In genomic region chr19:36114763-36115452, GRCh38 we compare ENCODE assay signal across 1 cellular context.
TF ChIP-seq lines count a peak whose summit lies in the region.

Gene POLR2I, minus strand, starts transcription at chr19:36114875. Its CDS starts 19 bp downstream, at chr19:36114856.

TF ChIP-seq in HepG2, 621 proteins besides CTCF, POLR2A, EP300 and RAD21 (continued from another document and continues in another):
- TF ChIP-seq ZGPAT (CRISPR knock-in tag; IDR thresholded peaks at IDR 0.05): peak; percentile 96
- peak; percentile 91; the same call in 1 of the 2 replicates for TF ChIP-seq ZNF788 (CRISPR knock-in tag; IDR thresholded peaks at IDR 0.05; ENCODE audit: borderline replicate concordance)
- peak; percentile 88; the same call in 1 of the 2 replicates for TF ChIP-seq ZNF773 (CRISPR knock-in tag; IDR thresholded peaks at IDR 0.05; ENCODE audit: borderline replicate concordance)
- 0 out of 2 replicates have a peak, but pooled peaks have one; percentile 59 for TF ChIP-seq ZNF546 (CRISPR knock-in tag; conservative IDR thresholded peaks at IDR 0.05)
- peak; percentile 78 for TF ChIP-seq ZNF350 (CRISPR knock-in tag; IDR thresholded peaks at IDR 0.05; ENCODE audit: borderline replicate concordance, low read depth)
- peak; percentile 92 for TF ChIP-seq KAT8 (CRISPR knock-in tag; IDR thresholded peaks at IDR 0.05)
- TF ChIP-seq RFX3 (CRISPR knock-in tag; IDR thresholded peaks at IDR 0.05): peak; percentile 73
- TF ChIP-seq SRSF4 (IDR thresholded peaks at IDR 0.05; ENCODE audit: low read depth, low read length, poor library complexity, severe bottlenecking): no peak
- 0 out of 2 replicates have a peak, but pooled peaks have one; percentile 54 for TF ChIP-seq U2AF2 (IDR thresholded peaks at IDR 0.05; ENCODE audit: low read depth, low read length)
- no peak for TF ChIP-seq ZHX2 (IDR thresholded peaks at IDR 0.05; ENCODE audit: low read depth)
- TF ChIP-seq ZHX2 (CRISPR knock-in tag; IDR thresholded peaks at IDR 0.05; ENCODE audit: borderline replicate concordance): peak; percentile 96
- peak; percentile 74; the same call in 1 of the 2 replicates for TF ChIP-seq ZNF761 (CRISPR knock-in tag; conservative IDR thresholded peaks at IDR 0.05)
- TF ChIP-seq ZBTB43 (CRISPR knock-in tag; conservative IDR thresholded peaks at IDR 0.05): peak; percentile 90
- TF ChIP-seq ZNF367 (CRISPR knock-in tag; IDR thresholded peaks at IDR 0.05; ENCODE audit: borderline replicate concordance): peak; percentile 78; the same call in 1 of the 2 replicates
- peak; percentile 94 for TF ChIP-seq ARID4A (CRISPR knock-in tag; IDR thresholded peaks at IDR 0.05; ENCODE audit: borderline replicate concordance)
- TF ChIP-seq NFATC3 (CRISPR knock-in tag; IDR thresholded peaks at IDR 0.05): peak; percentile 49; the same call in 1 of the 2 replicates
- TF ChIP-seq POGK (CRISPR knock-in tag; conservative IDR thresholded peaks at IDR 0.05): peak; percentile 51; the same call in 1 of the 2 replicates
- TF ChIP-seq SMYD3 (CRISPR knock-in tag; IDR thresholded peaks at IDR 0.05): peak; percentile 91
- TF ChIP-seq ZSCAN30 (CRISPR knock-in tag; IDR thresholded peaks at IDR 0.05): peak; percentile 89; the same call in 1 of the 2 replicates
- peak; percentile 83 for TF ChIP-seq MNT (IDR thresholded peaks at IDR 0.05)
- peak; percentile 27; the same call in 1 of the 2 replicates for TF ChIP-seq ZSCAN5A (CRISPR knock-in tag; IDR thresholded peaks at IDR 0.05; ENCODE audit: borderline replicate concordance)
- peak; percentile 81 for TF ChIP-seq AGO1 (IDR thresholded peaks at IDR 0.05; ENCODE audit: low read depth, low read length, poor library complexity, severe bottlenecking)
- TF ChIP-seq SP5 (CRISPR knock-in tag; IDR thresholded peaks at IDR 0.05; ENCODE audit: borderline replicate concordance, low read depth): peak; percentile 98
- peak; percentile 23 for TF ChIP-seq RBM22 (optimal IDR thresholded peaks at IDR 0.05; ENCODE audit: low read length)
- TF ChIP-seq RBM39 (IDR thresholded peaks at IDR 0.05; ENCODE audit: low read depth, low read length, poor library complexity, severe bottlenecking): peak; percentile 91
- no peak for TF ChIP-seq CENPBD1 (CRISPR knock-in tag; IDR thresholded peaks at IDR 0.05; ENCODE audit: borderline replicate concordance, low read depth)
- 0 out of 2 replicates have a peak, but pooled peaks have one; percentile 41 for TF ChIP-seq GPN1 (CRISPR knock-in tag; IDR thresholded peaks at IDR 0.05; ENCODE audit: borderline replicate concordance)
- peak; percentile 93 for TF ChIP-seq NKX3-1 (CRISPR knock-in tag; IDR thresholded peaks at IDR 0.05)
- TF ChIP-seq TSC22D2 (CRISPR knock-in tag; IDR thresholded peaks at IDR 0.05; ENCODE audit: borderline replicate concordance): peak; percentile 31; the same call in 1 of the 2 replicates
- TF ChIP-seq KAT2B (IDR thresholded peaks at IDR 0.05; ENCODE audit: borderline replicate concordance, low read depth, low read length): no peak
- peak; percentile 89; the same call in 1 of the 2 replicates for TF ChIP-seq SIN3A (IDR thresholded peaks at IDR 0.05; ENCODE audit: borderline replicate concordance, low read depth, low read length)
- peak; percentile 89 for TF ChIP-seq KMT2B (CRISPR knock-in tag; IDR thresholded peaks at IDR 0.05)
- TF ChIP-seq TGIF2 (CRISPR knock-in tag; IDR thresholded peaks at IDR 0.05): peak; percentile 61
- 0 out of 2 replicates have a peak, but pooled peaks have one; percentile 87 for TF ChIP-seq KLF15 (CRISPR knock-in tag; IDR thresholded peaks at IDR 0.05; ENCODE audit: borderline replicate concordance)
